In genomic region chr21:19340303-19340702, GRCh38 we compare ENCODE assay signal across 24 cellular contexts.
"Had no signal": no experiment of that assay in that cellular context is flagged by ENCODE, and none has a peak within 500 bp of the region (broad histone marks: within the 10 kb centered on the region; RNA-seq: fewer than 3 reads in every experiment).

No MANE protein-coding gene starts in this region.

- H3K9ac ChIP-seq: parathyroid adenoma had no signal

- H3K36me3 Mint-ChIP-seq: activated naive CD8-positive, alpha-beta T cell; natural killer cell; stimulated activated effector memory CD8-positive, alpha-beta T cell treated with anti-CD3 and anti-CD28 coated beads, Interleukin-12 subunit alpha, Interleukin-12 subunit beta, amount 100 ng/mL, for 72 hours had no signal

- H3K27me3 ChIP-seq: adrenal gland, ascending aorta, brain microvascular endothelial cell, esophagus squamous epithelium, gastrocnemius medialis, right lobe of liver, tibial artery had no signal

- H3K27ac ChIP-seq: adrenal gland, ascending aorta, brain microvascular endothelial cell, esophagus squamous epithelium, gastrocnemius medialis, parathyroid adenoma, right lobe of liver, tibial artery, VCaP had no signal

- H3K4me3 Mint-ChIP-seq: activated CD8-positive, alpha-beta T cell treated with anti-CD3 and anti-CD28 coated beads, Interleukin-2, amount 10 ng/mL, durations not matched to agents 7 days and 5 days; activated naive CD8-positive, alpha-beta T cell; activated T-helper 17 cell treated with anti-CD3 and anti-CD28 coated beads, Interleukin-2, amount 50 U/mL, for 72 hours; natural killer cell; stimulated activated effector memory CD8-positive, alpha-beta T cell treated with anti-CD3 and anti-CD28 coated beads, Interleukin-12 subunit alpha, Interleukin-12 subunit beta, amount 100 ng/mL, for 72 hours; stimulated activated naive CD8-positive, alpha-beta T cell treated with anti-CD3 and anti-CD28 coated beads, Interleukin-15, amount 100 ng/mL, for 72 hours had no signal

- ATAC-seq: activated CD8-positive, alpha-beta T cell treated with anti-CD3 and anti-CD28 coated beads, Interleukin-2, amount 10 ng/mL, durations not matched to agents 7 days and 5 days; activated T-helper 17 cell treated with anti-CD3 and anti-CD28 coated beads, Interleukin-2, amount 50 U/mL, for 72 hours; gastrocnemius medialis; natural killer cell; right lobe of liver; stimulated activated effector memory CD8-positive, alpha-beta T cell treated with anti-CD3 and anti-CD28 coated beads, Interleukin-12 subunit alpha, Interleukin-12 subunit beta, amount 100 ng/mL, for 72 hours; stimulated activated naive CD8-positive, alpha-beta T cell treated with anti-CD3 and anti-CD28 coated beads, Interleukin-15, amount 100 ng/mL, for 72 hours had no signal

- H3K36me3 ChIP-seq: adrenal gland, ascending aorta, brain microvascular endothelial cell, esophagus squamous epithelium, gastrocnemius medialis, right lobe of liver, tibial artery had no signal

- H3K9me3 ChIP-seq: adrenal gland, ascending aorta, esophagus squamous epithelium, gastrocnemius medialis, right lobe of liver, tibial artery had no signal

- H3K27ac Mint-ChIP-seq: activated CD8-positive, alpha-beta T cell treated with anti-CD3 and anti-CD28 coated beads, Interleukin-2, amount 10 ng/mL, durations not matched to agents 7 days and 5 days; activated naive CD8-positive, alpha-beta T cell; activated T-helper 17 cell treated with anti-CD3 and anti-CD28 coated beads, Interleukin-2, amount 50 U/mL, for 72 hours; natural killer cell; stimulated activated effector memory CD8-positive, alpha-beta T cell treated with anti-CD3 and anti-CD28 coated beads, Interleukin-12 subunit alpha, Interleukin-12 subunit beta, amount 100 ng/mL, for 72 hours; stimulated activated naive CD8-positive, alpha-beta T cell treated with anti-CD3 and anti-CD28 coated beads, Interleukin-15, amount 100 ng/mL, for 72 hours had no signal

- DNase-seq: activated CD4-positive, alpha-beta T cell treated with anti-CD3 and anti-CD28 coated beads for 1 hour; activated CD4-positive, alpha-beta T cell treated with anti-CD3 and anti-CD28 coated beads, Interleukin-2, amount 50 U/mL, for 1 hour; activated CD8-positive, alpha-beta T cell treated with anti-CD3 and anti-CD28 coated beads, Interleukin-2, amount 10 ng/mL, durations not matched to agents 7 days and 5 days; activated T-cell treated with anti-CD3 and anti-CD28 coated beads, Interleukin-2, amount 50 U/mL, for 1 hour; adrenal gland; brain microvascular endothelial cell; caudate nucleus; effector memory CD4-positive, alpha-beta T cell; esophagus squamous epithelium; gastrocnemius medialis; head of caudate nucleus; hypothalamus; midbrain; natural killer cell; right lobe of liver; stimulated activated CD4-positive, alpha-beta T cell treated with anti-CD3 and anti-CD28 coated beads, Interleukin-2, amount 100 ng/mL, for 24 hours; stimulated activated naive CD8-positive, alpha-beta T cell treated with anti-CD3 and anti-CD28 coated beads, Interleukin-15, amount 100 ng/mL, for 72 hours; tibial artery had no signal

- H2AFZ ChIP-seq: parathyroid adenoma had no signal

- H3K4me1 Mint-ChIP-seq: activated T-helper 17 cell treated with anti-CD3 and anti-CD28 coated beads, Interleukin-2, amount 50 U/mL, for 72 hours; natural killer cell; stimulated activated effector memory CD8-positive, alpha-beta T cell treated with anti-CD3 and anti-CD28 coated beads, Interleukin-12 subunit alpha, Interleukin-12 subunit beta, amount 100 ng/mL, for 72 hours; stimulated activated naive CD8-positive, alpha-beta T cell treated with anti-CD3 and anti-CD28 coated beads, Interleukin-15, amount 100 ng/mL, for 72 hours had no signal

- H3K9me3 Mint-ChIP-seq: stimulated activated naive CD8-positive, alpha-beta T cell treated with anti-CD3 and anti-CD28 coated beads, Interleukin-15, amount 100 ng/mL, for 72 hours had no signal

- H3K4me1 ChIP-seq: adrenal gland, ascending aorta, esophagus squamous epithelium, gastrocnemius medialis, parathyroid adenoma, right lobe of liver, tibial artery had no signal

- H3K27me3 Mint-ChIP-seq: activated naive CD8-positive, alpha-beta T cell; activated T-helper 17 cell treated with anti-CD3 and anti-CD28 coated beads, Interleukin-2, amount 50 U/mL, for 72 hours; stimulated activated naive CD8-positive, alpha-beta T cell treated with anti-CD3 and anti-CD28 coated beads, Interleukin-15, amount 100 ng/mL, for 72 hours had no signal

- H3K4me3 ChIP-seq: adrenal gland, ascending aorta, esophagus squamous epithelium, gastrocnemius medialis, right lobe of liver, tibial artery had no signal

- H3K79me2 ChIP-seq: parathyroid adenoma had no signal
